1 cellular context compared by ENCODE assay signal in genomic region chr2:225100269-225100668, GRCh38.
TF ChIP-seq lines count a peak whose summit lies in the region.

No MANE protein-coding gene starts in this region.

TF ChIP-seq in GM23338, 12 proteins besides CTCF, POLR2A, EP300 and RAD21 (continued from another document):
- TF ChIP-seq NANOG (IDR thresholded peaks at IDR 0.05; ENCODE audit: borderline replicate concordance): no peak
